Comparison of ENCODE assay signal across 1 cellular context in genomic region chr4:184748251-184748652, GRCh38.
TF ChIP-seq lines count a peak whose summit lies in the region.

No MANE protein-coding gene starts in this region.

TF ChIP-seq in IMR-90, 13 proteins besides CTCF, POLR2A, EP300 and RAD21 (continued from another document):
- TF ChIP-seq BHLHE40 (IDR thresholded peaks at IDR 0.05; ENCODE audit: low read depth, low read length) (no peak), RFX5 (IDR thresholded peaks at IDR 0.05; ENCODE audit: low read depth, low read length) (no peak), MAFK (IDR thresholded peaks at IDR 0.05; ENCODE audit: low read depth, low read length) (no peak), CHD1 (IDR thresholded peaks at IDR 0.05; ENCODE audit: low read depth, low read length) (no peak), ELK1 (IDR thresholded peaks at IDR 0.05; ENCODE audit: borderline replicate concordance, low read depth, low read length) (no peak), CEBPB (IDR thresholded peaks at IDR 0.05; ENCODE audit: low read depth, low read length) (no peak), MXI1 (IDR thresholded peaks at IDR 0.05; ENCODE audit: borderline replicate concordance, low read depth, low read length) (no peak), NFE2L2 (IDR thresholded peaks at IDR 0.05; ENCODE audit: low read depth, low read length) (no peak)
